Comparison of ENCODE assay signal across 13 cellular contexts in the genomic region with DNA sequence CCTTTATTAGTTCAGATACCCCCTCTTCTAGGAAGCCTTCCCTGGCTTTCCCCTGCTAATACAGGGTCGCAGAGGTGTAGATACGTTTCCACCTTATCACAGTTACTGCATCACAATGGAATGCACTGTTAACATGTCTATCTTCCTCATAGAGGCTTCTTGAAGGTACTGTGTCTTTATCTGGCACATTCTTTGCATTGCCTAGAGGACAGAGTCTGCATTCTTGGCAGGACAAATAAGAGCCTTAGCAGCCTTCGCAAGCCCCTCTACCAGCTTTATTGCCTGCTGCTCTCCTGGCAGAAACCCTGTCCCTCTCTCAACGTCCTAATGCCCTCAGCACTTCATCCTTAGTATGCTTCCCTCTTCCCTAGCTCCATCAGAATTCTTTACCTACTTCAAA. TPM values are rescaled to one million over a fixed set of nuclear protein-coding genes. Genes with fewer than 3 reads are reported as not detected.
A peak's percentile ranks its signal among the peaks of the same experiment; 100 is the strongest.
DNase-seq lines count a peak whose midpoint lies in the region; FAIRE-seq and TF ChIP-seq lines count a peak whose summit lies in the region.
"Had no signal": no experiment of that assay in that cellular context is flagged by ENCODE, and none has a peak within 500 bp of the region (broad histone marks: within the 10 kb centered on the region; RNA-seq: fewer than 3 reads in every experiment).

No MANE protein-coding gene starts in this region.

- H3K4me2 ChIP-seq in astrocyte (ENCODE audit: low read length): peak overlapping the region; percentile 19

- peak overlapping the region; percentile 34 for H3K9ac ChIP-seq in HUES6 (ENCODE audit: low read length)
- H3K9ac ChIP-seq in astrocyte (ENCODE audit: low read length): no peak overlapping the region

- FAIRE-seq in astrocyte (lab: Jason Lieb, UNC): no peak
- FAIRE-seq: HepG2 had no signal

- H3K36me3 Mint-ChIP-seq in astrocyte (ENCODE audit: low read depth, unreplicated experiment): peaks cover 7% of the 10 kb centered on the region
- H3K36me3 Mint-ChIP-seq in type B pancreatic cell: peaks cover 29% of the 10 kb centered on the region

- TF ChIP-seq CTCF in astrocyte (IDR thresholded peaks at IDR 0.05; ENCODE audit: insufficient read depth, low read depth, low read length) (no peak), type B pancreatic cell (conservative IDR thresholded peaks at IDR 0.05) (no peak)

- H2AFZ ChIP-seq in astrocyte (ENCODE audit: low read depth, low read length): no peak overlapping the region

- H3K4me1 ChIP-seq in HUES6 (ENCODE audit: control insufficient read depth, insufficient read depth, low read length) (peaks cover 11% of the 10 kb centered on the region), astrocyte (ENCODE audit: insufficient read depth, low read length) (peaks cover 4% of the 10 kb centered on the region)

- no peaks in the 10 kb centered on the region for H4K20me1 ChIP-seq in astrocyte (ENCODE audit: insufficient read depth, low read length)

- DNase-seq in astrocyte (ENCODE audit: low read depth) (no peak), kidney tubule cell (ENCODE audit: low spot score) (peak; percentile 12), type B pancreatic cell (ENCODE audit: extremely low spot score, unreplicated experiment) (no peak), NCI-H1930 (lab: John Stamatoyannopoulos, UW) (no peak), SIG-M5 (lab: John Stamatoyannopoulos, UW) (no peak), SKM-1 treated with dmso at 0.1 percent for 144 hours (lab: John Stamatoyannopoulos, UW; ENCODE audit: unreplicated experiment) (no peak)
- DNase-seq: KG1, NCI-H146, NCI-H524 treated with DMSO at 0.1 percent for 48 hours, SHP77 treated with DMSO at 0.1 percent for 48 hours had no signal

- H3K36me3 ChIP-seq in HUES6 (ENCODE audit: control insufficient read depth, insufficient read depth, low read length) (no peaks in the 10 kb centered on the region; the same call in 1 of the 2 replicates), astrocyte (ENCODE audit: insufficient read depth, low read length) (no peaks in the 10 kb centered on the region)

- no peaks in the 10 kb centered on the region for H3K9me3 Mint-ChIP-seq in astrocyte (ENCODE audit: unreplicated experiment)
- no peaks in the 10 kb centered on the region for H3K9me3 Mint-ChIP-seq in type B pancreatic cell

- no peaks in the 10 kb centered on the region for H3K79me2 ChIP-seq in astrocyte (ENCODE audit: insufficient read depth, low read length)

- H3K27ac Mint-ChIP-seq in astrocyte (ENCODE audit: unreplicated experiment): peak overlapping the region; percentile 66
- H3K27ac Mint-ChIP-seq in type B pancreatic cell: peak overlapping the region; percentile 75

- H3K27ac ChIP-seq in HUES6 (ENCODE audit: low read depth, low read length): no peak overlapping the region; the same call in 1 of the 2 replicates
- H3K27ac ChIP-seq in astrocyte (ENCODE audit: low read depth, low read length): no peak overlapping the region
- H3K27ac ChIP-seq: C4-2B had no signal

- H3K27me3 Mint-ChIP-seq in astrocyte (ENCODE audit: low read depth, unreplicated experiment): no peaks in the 10 kb centered on the region
- no peaks in the 10 kb centered on the region for H3K27me3 Mint-ChIP-seq in type B pancreatic cell

- no peak overlapping the region for H3K4me3 ChIP-seq in HUES6 (ENCODE audit: low read depth, low read length)
- no peak overlapping the region for H3K4me3 ChIP-seq in astrocyte (ENCODE audit: insufficient read depth, low read depth, low read length)

- peak overlapping the region; percentile 46 for H3K4me3 Mint-ChIP-seq in astrocyte (ENCODE audit: unreplicated experiment)
- H3K4me3 Mint-ChIP-seq in type B pancreatic cell: no peak overlapping the region

- H3K27me3 ChIP-seq in HUES6 (ENCODE audit: control insufficient read depth, insufficient read depth, low read length): no peaks in the 10 kb centered on the region
- H3K27me3 ChIP-seq in astrocyte (ENCODE audit: insufficient read depth, low read length): no peaks in the 10 kb centered on the region

- H3K4me1 Mint-ChIP-seq in astrocyte (ENCODE audit: low read depth, unreplicated experiment) (peaks cover 37% of the 10 kb centered on the region), type B pancreatic cell (ENCODE audit: unreplicated experiment) (peaks cover 5% of the 10 kb centered on the region)

- H3K9me3 ChIP-seq in HUES6 (ENCODE audit: control insufficient read depth, insufficient read depth, low read depth, low read length): no peaks in the 10 kb centered on the region
- H3K9me3 ChIP-seq in astrocyte (ENCODE audit: insufficient read depth, low read depth, low read length): no peaks in the 10 kb centered on the region

RNA-seq across cellular contexts. Expression of gene SLC1A3, which starts 31.6 kb away (rescaled TPM):
- total RNA-seq in astrocyte (20.9 and 23.8 TPM in 2 replicates), type B pancreatic cell (ENCODE audit: low replicate concordance) (15.3 and 93.2 TPM in 2 replicates)
- total RNA-seq: HepG2 had no signal
